ENCODE assay signal across 8 cellular contexts in genomic region chr5:163564321-163564924, GRCh38. TPM values are rescaled to one million over a fixed set of nuclear protein-coding genes. Genes with fewer than 3 reads are reported as not detected.
DNase-seq lines count a peak whose midpoint lies in the region; ATAC-seq lines count a peak whose summit lies in the region.

No MANE protein-coding gene starts in this region.

- no peaks in the 10 kb centered on the region for H3K36me3 ChIP-seq in effector memory CD4-positive, alpha-beta T cell (ENCODE audit: control insufficient read depth, insufficient read depth, low read length)

- H3K4me3 Mint-ChIP-seq in activated CD8-positive, alpha-beta T cell treated with anti-CD3 and anti-CD28 coated beads, Interleukin-2, amount 10 ng/mL, durations not matched to agents 7 days and 5 days, result no peak overlapping the region
- H3K4me3 Mint-ChIP-seq in stimulated activated effector memory CD8-positive, alpha-beta T cell treated with anti-CD3 and anti-CD28 coated beads, Interleukin-12 subunit alpha, Interleukin-12 subunit beta, amount 100 ng/mL, for 72 hours, result no peak overlapping the region

- DNase-seq in NCI-H1436 (lab: John Stamatoyannopoulos, UW) (peak; percentile 49), NCI-H1436 treated with DMSO at 0.1 percent for 48 hours (lab: John Stamatoyannopoulos, UW) (no peak), NCI-H345 (lab: John Stamatoyannopoulos, UW) (peak; percentile 50), midbrain (lab: John Stamatoyannopoulos, UW) (peak; percentile 75)
- peak; percentile 68 for DNase-seq in activated CD8-positive, alpha-beta T cell treated with anti-CD3 and anti-CD28 coated beads, Interleukin-2, amount 10 ng/mL, durations not matched to agents 7 days and 5 days
- peak; percentile 11 to 29 (median 11) for DNase-seq in effector memory CD4-positive, alpha-beta T cell
- peak; percentile 51 to 75 for DNase-seq in stimulated activated effector memory CD8-positive, alpha-beta T cell treated with anti-CD3 and anti-CD28 coated beads, Interleukin-12 subunit alpha, Interleukin-12 subunit beta, amount 100 ng/mL, for 72 hours (ENCODE audit: low spot score in 2 of 2)

- no peak overlapping the region for H3K4me3 ChIP-seq in effector memory CD4-positive, alpha-beta T cell (ENCODE audit: insufficient read depth, low read depth, low read length, poor library complexity, severe bottlenecking)

- POLR2A ChIA-PET in activated CD8-positive, alpha-beta T cell treated with anti-CD3 and anti-CD28 coated beads, Interleukin-2, amount 10 ng/mL, durations not matched to agents 7 days and 5 days (lab: Charles Lee), result interaction anchor here (0.9 kb wide), 1 partner anchor 13 kb away, joined by 4 read pairs; no protein-coding TSS in a partner anchor

- no peaks in the 10 kb centered on the region for H3K36me3 Mint-ChIP-seq in activated CD8-positive, alpha-beta T cell treated with anti-CD3 and anti-CD28 coated beads, Interleukin-2, amount 10 ng/mL, durations not matched to agents 7 days and 5 days (ENCODE audit: low read depth)
- no peaks in the 10 kb centered on the region for H3K36me3 Mint-ChIP-seq in stimulated activated effector memory CD8-positive, alpha-beta T cell treated with anti-CD3 and anti-CD28 coated beads, Interleukin-12 subunit alpha, Interleukin-12 subunit beta, amount 100 ng/mL, for 72 hours

- H3K27ac ChIP-seq in effector memory CD4-positive, alpha-beta T cell (ENCODE audit: insufficient read depth, low read length, poor library complexity, severe bottlenecking), result no peak overlapping the region

- H3K9me3 ChIP-seq in effector memory CD4-positive, alpha-beta T cell (ENCODE audit: control insufficient read depth, low read length), result no peaks in the 10 kb centered on the region

- H3K27me3 ChIP-seq in effector memory CD4-positive, alpha-beta T cell (replicated peaks; ENCODE audit: control insufficient read depth, insufficient read depth, low read length, poor library complexity, severe bottlenecking), result peaks cover 20% of the 10 kb centered on the region

- peak; percentile 46 for ATAC-seq in HG02571 (IDR thresholded peaks at IDR 0.05; ENCODE audit: unreplicated experiment)
- no peak for ATAC-seq in activated CD8-positive, alpha-beta T cell treated with anti-CD3 and anti-CD28 coated beads, Interleukin-2, amount 10 ng/mL, durations not matched to agents 7 days and 5 days
- ATAC-seq in stimulated activated effector memory CD8-positive, alpha-beta T cell treated with anti-CD3 and anti-CD28 coated beads, Interleukin-12 subunit alpha, Interleukin-12 subunit beta, amount 100 ng/mL, for 72 hours, result no peak

- peaks cover 18% of the 10 kb centered on the region for H3K4me1 Mint-ChIP-seq in activated CD8-positive, alpha-beta T cell treated with anti-CD3 and anti-CD28 coated beads, Interleukin-2, amount 10 ng/mL, durations not matched to agents 7 days and 5 days (ENCODE audit: low read depth)
- peaks cover 40% of the 10 kb centered on the region for H3K4me1 Mint-ChIP-seq in stimulated activated effector memory CD8-positive, alpha-beta T cell treated with anti-CD3 and anti-CD28 coated beads, Interleukin-12 subunit alpha, Interleukin-12 subunit beta, amount 100 ng/mL, for 72 hours

- no peak overlapping the region for H3K27ac Mint-ChIP-seq in activated CD8-positive, alpha-beta T cell treated with anti-CD3 and anti-CD28 coated beads, Interleukin-2, amount 10 ng/mL, durations not matched to agents 7 days and 5 days
- no peak overlapping the region for H3K27ac Mint-ChIP-seq in stimulated activated effector memory CD8-positive, alpha-beta T cell treated with anti-CD3 and anti-CD28 coated beads, Interleukin-12 subunit alpha, Interleukin-12 subunit beta, amount 100 ng/mL, for 72 hours

- peaks cover 16% of the 10 kb centered on the region for H3K4me1 ChIP-seq in effector memory CD4-positive, alpha-beta T cell (ENCODE audit: control insufficient read depth, insufficient read depth, low read length, poor library complexity, severe bottlenecking)

- H3K9me3 Mint-ChIP-seq in activated CD8-positive, alpha-beta T cell treated with anti-CD3 and anti-CD28 coated beads, Interleukin-2, amount 10 ng/mL, durations not matched to agents 7 days and 5 days (ENCODE audit: insufficient read depth), result no peaks in the 10 kb centered on the region
- no peaks in the 10 kb centered on the region for H3K9me3 Mint-ChIP-seq in stimulated activated effector memory CD8-positive, alpha-beta T cell treated with anti-CD3 and anti-CD28 coated beads, Interleukin-12 subunit alpha, Interleukin-12 subunit beta, amount 100 ng/mL, for 72 hours

- CTCF ChIA-PET in activated CD8-positive, alpha-beta T cell treated with anti-CD3 and anti-CD28 coated beads, Interleukin-2, amount 10 ng/mL, durations not matched to agents 7 days and 5 days (lab: Charles Lee), result interaction anchor here (0.8 to 1.6 kb wide), 9 partner anchors 8 to 940 kb away, joined by 3 to 7 read pairs (median 3); no protein-coding TSS in a partner anchor

- peaks cover 50% of the 10 kb centered on the region for H3K27me3 Mint-ChIP-seq in activated CD8-positive, alpha-beta T cell treated with anti-CD3 and anti-CD28 coated beads, Interleukin-2, amount 10 ng/mL, durations not matched to agents 7 days and 5 days (ENCODE audit: low read depth)

RNA-seq across cellular contexts. Expression of gene MAT2B, which starts 59.0 kb away (rescaled TPM):
- 10 to 100 TPM; 69.4 to 74.1 TPM for total RNA-seq in activated CD8-positive, alpha-beta T cell treated with anti-CD3 and anti-CD28 coated beads, Interleukin-2, amount 10 ng/mL, durations not matched to agents 7 days and 5 days
